In the genomic region with DNA sequence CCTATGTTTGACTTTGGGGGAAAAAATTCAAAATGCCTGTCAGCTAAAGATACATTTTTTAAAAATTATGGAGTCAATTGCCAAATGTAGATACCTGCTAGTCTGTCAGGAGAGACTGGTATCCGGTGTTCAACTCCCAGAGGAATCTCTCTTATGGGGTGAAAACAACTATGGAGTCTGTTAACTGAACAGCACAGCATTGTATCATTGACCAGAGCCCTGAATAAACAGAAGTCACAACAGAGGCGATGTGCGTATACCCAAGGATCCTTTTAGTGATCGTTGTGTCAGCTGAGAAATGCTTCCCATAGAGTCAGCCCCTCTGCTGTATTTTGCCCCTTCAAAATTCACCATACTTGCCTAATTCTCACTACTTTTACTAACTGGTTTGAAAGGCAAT, we compare ENCODE assay signal across 23 cellular contexts.
"Had no signal": no experiment of that assay in that cellular context is flagged by ENCODE, and none has a peak within 500 bp of the region (broad histone marks: within the 10 kb centered on the region; RNA-seq: fewer than 3 reads in every experiment).

No MANE protein-coding gene starts in this region.

- H3K27me3 ChIP-seq: colonic mucosa, dorsolateral prefrontal cortex, esophagus muscularis mucosa, esophagus squamous epithelium, foreskin keratinocyte, gastrocnemius medialis, gastroesophageal sphincter, heart left ventricle, heart right ventricle had no signal

- H3K4me1 ChIP-seq: colonic mucosa, esophagus muscularis mucosa, esophagus squamous epithelium, foreskin keratinocyte, gastrocnemius medialis, gastroesophageal sphincter, heart left ventricle had no signal

- H3K9me3 ChIP-seq: colonic mucosa, esophagus muscularis mucosa, esophagus squamous epithelium, gastrocnemius medialis, gastroesophageal sphincter, heart left ventricle, heart right ventricle had no signal

- H3K27ac ChIP-seq: colonic mucosa, coronary artery, dorsolateral prefrontal cortex, epithelial cell of prostate, esophagus muscularis mucosa, esophagus squamous epithelium, foreskin keratinocyte, gastrocnemius medialis, gastroesophageal sphincter, heart left ventricle, heart right ventricle had no signal

- DNase-seq: colonic mucosa; cortex of kidney; dermis blood vessel endothelial cell; dorsolateral prefrontal cortex; effector CD4-positive, alpha-beta T cell; effector CD8-positive, alpha-beta T cell; effector memory CD4-positive, alpha-beta T cell; effector memory CD8-positive, alpha-beta T cell; endodermal cell; erythroblast; esophagus squamous epithelium; foreskin fibroblast; foreskin keratinocyte; foreskin melanocyte; gastrocnemius medialis; glutamatergic neuron; head of caudate nucleus; heart left ventricle; heart right ventricle had no signal

- H3K4me3 ChIP-seq: colonic mucosa, coronary artery, dorsolateral prefrontal cortex, esophagus muscularis mucosa, esophagus squamous epithelium, gastrocnemius medialis, gastroesophageal sphincter, heart left ventricle, heart right ventricle had no signal

- H3K36me3 ChIP-seq: colonic mucosa, esophagus muscularis mucosa, esophagus squamous epithelium, gastrocnemius medialis, gastroesophageal sphincter, heart left ventricle, heart right ventricle had no signal
